Comparison of ENCODE assay signal across 16 cellular contexts in genomic region chr5:81525690-81526089, GRCh38.
DNase-seq lines count a peak whose midpoint lies in the region; ATAC-seq and TF ChIP-seq lines count a peak whose summit lies in the region.
"Had no signal": no experiment of that assay in that cellular context is flagged by ENCODE, and none has a peak within 500 bp of the region (broad histone marks: within the 10 kb centered on the region; RNA-seq: fewer than 3 reads in every experiment).

No MANE protein-coding gene starts in this region.

- no peak overlapping the region for H3K4me2 ChIP-seq in OCI-LY7 (ENCODE audit: low read length)

- peaks cover 11% of the 10 kb centered on the region for H3K4me1 ChIP-seq in OCI-LY7 (ENCODE audit: insufficient read depth, low read length, poor library complexity, severe bottlenecking)
- H3K4me1 ChIP-seq in ectodermal cell (ENCODE audit: control insufficient read depth, insufficient read depth, low read length), result peaks cover 15% of the 10 kb centered on the region

- no peaks in the 10 kb centered on the region for H3K27me3 ChIP-seq in ectodermal cell (ENCODE audit: control insufficient read depth, insufficient read depth, low read length, poor library complexity, severe bottlenecking)
- H3K27me3 ChIP-seq: BLaER1 treated with 17β-estradiol and CSF1 and Interleukin-3, amounts not matched to agents 10 nM and 100 nM had no signal

- no peak for TF ChIP-seq CTCF in OCI-LY7 (conservative IDR thresholded peaks at IDR 0.05; ENCODE audit: low read length)
- no peak for TF ChIP-seq CTCF in mesothelial cell of epicardium (IDR thresholded peaks at IDR 0.05; ENCODE audit: unreplicated experiment)

- H3K4me1 Mint-ChIP-seq in stimulated activated naive CD8-positive, alpha-beta T cell treated with anti-CD3 and anti-CD28 coated beads, Interleukin-15, Interleukin-2, amounts not matched to agents 100 ng/mL and 50 ng/mL, for 24 hours (ENCODE audit: low read depth), result peaks cover 26% of the 10 kb centered on the region
- no peaks in the 10 kb centered on the region for H3K4me1 Mint-ChIP-seq in mesothelial cell of epicardium

- H3K4me3 ChIP-seq in OCI-LY7 (ENCODE audit: low read depth, low read length, poor library complexity, severe bottlenecking) (no peak overlapping the region), ectodermal cell (ENCODE audit: insufficient read depth, low read depth, low read length) (no peak overlapping the region)
- H3K4me3 ChIP-seq: BLaER1 treated with 17β-estradiol and CSF1 and Interleukin-3, amounts not matched to agents 10 nM and 100 nM had no signal

- no peaks in the 10 kb centered on the region for H4K20me1 ChIP-seq in OCI-LY7 (ENCODE audit: insufficient read depth, low read length)
- H4K20me1 ChIP-seq: BLaER1 treated with 17β-estradiol and CSF1 and Interleukin-3, amounts not matched to agents 10 nM and 100 nM had no signal

- no peaks in the 10 kb centered on the region for H3K9me3 Mint-ChIP-seq in activated naive CD4-positive, alpha-beta T cell treated with anti-CD3 and anti-CD28 coated beads, Interleukin-2, amount 50 U/mL, for 72 hours
- no peaks in the 10 kb centered on the region for H3K9me3 Mint-ChIP-seq in stimulated activated naive CD8-positive, alpha-beta T cell treated with anti-CD3 and anti-CD28 coated beads, Interleukin-15, Interleukin-2, amounts not matched to agents 100 ng/mL and 50 ng/mL, for 24 hours
- H3K9me3 Mint-ChIP-seq in mesothelial cell of epicardium, result no peaks in the 10 kb centered on the region

- intact Hi-C loops in OCI-LY7 (cut with micrococcal nuclease; ENCODE audit: unreplicated experiment), result no loop called here

- peaks cover 41% of the 10 kb centered on the region; the same call in 1 of the 2 replicates for H3K79me2 ChIP-seq in OCI-LY7 (ENCODE audit: insufficient read depth, low read depth, low read length)

- 82% methylated on average over 2 of the region's 2 CpGs; no CpG with 5 or more reads in 1 of the 2 experiments for WGBS in ectodermal cell, 2 experiments

- H3K4me3 Mint-ChIP-seq in stimulated activated naive CD8-positive, alpha-beta T cell treated with anti-CD3 and anti-CD28 coated beads, Interleukin-15, Interleukin-2, amounts not matched to agents 100 ng/mL and 50 ng/mL, for 24 hours, result no peak overlapping the region
- H3K4me3 Mint-ChIP-seq in mesothelial cell of epicardium, result no peak overlapping the region

- DNase-seq in activated naive CD4-positive, alpha-beta T cell treated with anti-CD3 and anti-CD28 coated beads, Interleukin-2, amount 50 U/mL, for 72 hours (ENCODE audit: low spot score in 2 of 2), result no peak
- no peak for DNase-seq in activated naive CD4-positive, alpha-beta T cell (lab: John Stamatoyannopoulos, UW)
- DNase-seq in OCI-LY7 (ENCODE audit: low spot score) (peak; percentile 27), mesothelial cell of epicardium (ENCODE audit: low spot score in 2 of 2, unreplicated experiment in 2 of 2) (no peak), NCI-H187 treated with DMSO at 0.1 percent for 48 hours (lab: John Stamatoyannopoulos, UW) (no peak)
- DNase-seq: activated CD4-positive, alpha-beta T cell treated with anti-CD3 and anti-CD28 coated beads for 4 hours; amygdala; GF-D8; mesendoderm; NCI-H1092 treated with DMSO at 0.1 percent for 48 hours; NCI-H774; stimulated activated CD4-positive, alpha-beta T cell treated with anti-CD3 and anti-CD28 coated beads, Interleukin-1b, Interleukin-23, amount 100 ng/mL, for 48 hours had no signal

- H2AFZ ChIP-seq in OCI-LY7 (ENCODE audit: low read length), result no peak overlapping the region

- H3K27ac Mint-ChIP-seq in activated naive CD4-positive, alpha-beta T cell treated with anti-CD3 and anti-CD28 coated beads, Interleukin-2, amount 50 U/mL, for 72 hours, result peak overlapping the region in 1 of 2 donors; percentile 38
- peak overlapping the region; percentile 42 for H3K27ac Mint-ChIP-seq in stimulated activated naive CD8-positive, alpha-beta T cell treated with anti-CD3 and anti-CD28 coated beads, Interleukin-15, Interleukin-2, amounts not matched to agents 100 ng/mL and 50 ng/mL, for 24 hours
- no peak overlapping the region for H3K27ac Mint-ChIP-seq in mesothelial cell of epicardium

- H3K27me3 Mint-ChIP-seq in stimulated activated naive CD8-positive, alpha-beta T cell treated with anti-CD3 and anti-CD28 coated beads, Interleukin-15, Interleukin-2, amounts not matched to agents 100 ng/mL and 50 ng/mL, for 24 hours, result no peaks in the 10 kb centered on the region
- H3K27me3 Mint-ChIP-seq in mesothelial cell of epicardium (ENCODE audit: low read depth), result no peaks in the 10 kb centered on the region

- H3K36me3 Mint-ChIP-seq in activated naive CD4-positive, alpha-beta T cell treated with anti-CD3 and anti-CD28 coated beads, Interleukin-2, amount 50 U/mL, for 72 hours, result no peaks in the 10 kb centered on the region
- H3K36me3 Mint-ChIP-seq in stimulated activated naive CD8-positive, alpha-beta T cell treated with anti-CD3 and anti-CD28 coated beads, Interleukin-15, Interleukin-2, amounts not matched to agents 100 ng/mL and 50 ng/mL, for 24 hours (ENCODE audit: low read depth), result peaks cover 5% of the 10 kb centered on the region
- H3K36me3 Mint-ChIP-seq in mesothelial cell of epicardium, result peaks cover 3% of the 10 kb centered on the region

- H3K36me3 ChIP-seq in OCI-LY7 (ENCODE audit: insufficient read depth, low read length), result peaks cover 23% of the 10 kb centered on the region
- no peaks in the 10 kb centered on the region for H3K36me3 ChIP-seq in ectodermal cell (ENCODE audit: control insufficient read depth, insufficient read depth, low read length)

- CTCF ChIA-PET in OCI-LY7 (lab: Charles Lee; ENCODE audit: unreplicated experiment), result no interaction called here

- H3K9me3 ChIP-seq in OCI-LY7 (ENCODE audit: low read length) (0 out of 2 replicates have a peak, but pooled peaks cover 3% of the 10 kb centered on the region), ectodermal cell (ENCODE audit: control insufficient read depth, low read length) (no peaks in the 10 kb centered on the region)
- H3K9me3 ChIP-seq: BLaER1 treated with 17β-estradiol and CSF1 and Interleukin-3, amounts not matched to agents 10 nM and 100 nM had no signal

- peak; percentile 20 to 29 for ATAC-seq in activated naive CD4-positive, alpha-beta T cell treated with anti-CD3 and anti-CD28 coated beads, Interleukin-2, amount 50 U/mL, for 72 hours
- no peak for ATAC-seq in HG03460 (IDR thresholded peaks at IDR 0.05; ENCODE audit: unreplicated experiment)

- BruUV-seq in OCI-LY7 (replicated peaks; lab: Mats Ljungman, UMichigan), result no TSS peak

- H3K27ac ChIP-seq in OCI-LY7 (ENCODE audit: low read depth, low read length, poor library complexity, severe bottlenecking), result no peak overlapping the region
- peak overlapping the region; percentile 29 for H3K27ac ChIP-seq in ectodermal cell (ENCODE audit: insufficient read depth, low read depth, low read length, poor library complexity, severe bottlenecking)

- POLR2A ChIA-PET in OCI-LY7 (lab: Charles Lee), result no interaction called here

- H3K9me2 ChIP-seq in OCI-LY7 (ENCODE audit: insufficient read depth, low read length), result no peaks in the 10 kb centered on the region
